In genomic region chr1:223810586-223810985, GRCh38 we compare ENCODE assay signal across 30 cellular contexts. TPM values are rescaled to one million over a fixed set of nuclear protein-coding genes. Genes with fewer than 3 reads are reported as not detected.
A peak's percentile ranks its signal among the peaks of the same experiment; 100 is the strongest.
DNase-seq lines count a peak whose midpoint lies in the region; ATAC-seq, FAIRE-seq and TF ChIP-seq lines count a peak whose summit lies in the region.
"Had no signal": no experiment of that assay in that cellular context is flagged by ENCODE, and none has a peak within 500 bp of the region (broad histone marks: within the 10 kb centered on the region; RNA-seq: fewer than 3 reads in every experiment).

No MANE protein-coding gene starts in this region.

- no peak for ATAC-seq in HG03378 (IDR thresholded peaks at IDR 0.05; ENCODE audit: unreplicated experiment)
- ATAC-seq in GM21723 (IDR thresholded peaks at IDR 0.05; ENCODE audit: unreplicated experiment), result no peak
- ATAC-seq: gastroesophageal sphincter; left ventricle myocardium superior; naive thymus-derived CD4-positive, alpha-beta T cell; psoas muscle had no signal

- no peak overlapping the region for H3K4me3 ChIP-seq in epithelial cell of esophagus (ENCODE audit: low read length)
- H3K4me3 ChIP-seq: colonic mucosa, esophagus squamous epithelium, gastroesophageal sphincter, psoas muscle, SJCRH30 had no signal

- DNase-seq in ELR (ENCODE audit: low read depth) (peak; percentile 54), RCC 7860 (ENCODE audit: low spot score) (peak; percentile 62), epithelial cell of esophagus (ENCODE audit: low read depth) (peak; percentile 75), renal cortical epithelial cell (ENCODE audit: low read depth) (peak; percentile 79), NCI-H2196 treated with DMSO at 0.1 percent for 48 hours (lab: John Stamatoyannopoulos, UW; ENCODE audit: unreplicated experiment) (no peak)
- DNase-seq: activated CD4-positive, alpha-beta T cell treated with anti-CD3 and anti-CD28 coated beads, Interleukin-2, amount 50 U/mL, for 48 hours; activated CD4-positive, CD25-positive, alpha-beta regulatory T cell; activated naive CD4-positive, alpha-beta T cell treated with anti-CD3 and anti-CD28 coated beads for 36 hours; amygdala; CD4-positive, alpha-beta T cell; colonic mucosa; effector memory CD4-positive, alpha-beta T cell; esophagus squamous epithelium; hypothalamus; immature natural killer cell; Karpas-422; left ventricle myocardium superior; naive thymus-derived CD4-positive, alpha-beta T cell; NCI-H1694 treated with DMSO at 0.1 percent for 48 hours; NCI-H524 treated with DMSO at 0.1 percent for 48 hours; nucleus accumbens; psoas muscle; SJCRH30; stimulated activated CD4-positive, alpha-beta T cell treated with anti-CD3 and anti-CD28 coated beads, Interleukin-15, amount 100 ng/mL, for 24 hours; stimulated activated naive CD4-positive, alpha-beta T cell treated with Interleukin-2 at 50 U/mL for 16 hours had no signal

- no peak for TF ChIP-seq CTCF in epithelial cell of esophagus (IDR thresholded peaks at IDR 0.05; ENCODE audit: insufficient read depth, low read depth, low read length, missing control alignments)

- FAIRE-seq in RCC 7860 (lab: Jason Lieb, UNC), result peak; percentile 95
- FAIRE-seq: GM19239, urothelium cell line had no signal

RNA-seq across cellular contexts. Expression of gene TP53BP2, which starts 35.2 kb away (rescaled TPM):
- 118 and 148 TPM in 2 replicates for total RNA-seq in renal cortical epithelial cell
